18 cellular contexts compared by ENCODE assay signal in genomic region chr9:103991001-103991400, GRCh38.
A peak's percentile ranks its signal among the peaks of the same experiment; 100 is the strongest.
DNase-seq lines count a peak whose midpoint lies in the region; ATAC-seq and TF ChIP-seq lines count a peak whose summit lies in the region.
"Had no signal": no experiment of that assay in that cellular context is flagged by ENCODE, and none has a peak within 500 bp of the region (broad histone marks: within the 10 kb centered on the region; RNA-seq: fewer than 3 reads in every experiment).

No MANE protein-coding gene starts in this region.

- H4K91ac ChIP-seq in H9 (ENCODE audit: insufficient read length, low read depth, low read length), result no peak overlapping the region

- H2BK120ac ChIP-seq in H9 (ENCODE audit: low read depth, low read length, poor library complexity, severe bottlenecking), result no peak overlapping the region

- no peaks in the 10 kb centered on the region for H3K79me2 ChIP-seq in H9 (ENCODE audit: insufficient read depth, low read length)
- no peaks in the 10 kb centered on the region for H3K79me2 ChIP-seq in neural progenitor cell (ENCODE audit: low read depth)

- ATAC-seq in activated T-helper 17 cell treated with anti-CD3 and anti-CD28 coated beads, Interleukin-2, amount 50 U/mL, for 72 hours (replicated peaks), result no peak
- ATAC-seq in HG03520 (IDR thresholded peaks at IDR 0.05; ENCODE audit: unreplicated experiment), result no peak
- ATAC-seq: Right ventricle myocardium inferior had no signal

- no peak overlapping the region for H3K4ac ChIP-seq in H9 (ENCODE audit: low read depth, low read length)

- no peaks in the 10 kb centered on the region for H4K20me1 ChIP-seq in H9 (ENCODE audit: control insufficient read depth, insufficient read depth, insufficient read length)
- H4K20me1 ChIP-seq in neural progenitor cell (ENCODE audit: low read depth), result no peaks in the 10 kb centered on the region

- peak overlapping the region in 1 of 3 experiments; percentile 72; a peak in 2 of 7 replicates for H3K27ac Mint-ChIP-seq in H9
- peak overlapping the region; percentile 71 for H3K27ac Mint-ChIP-seq in activated T-helper 17 cell treated with anti-CD3 and anti-CD28 coated beads, Interleukin-2, amount 50 U/mL, for 72 hours
- no peak overlapping the region for H3K27ac Mint-ChIP-seq in neural progenitor cell

- DNase-seq in NCI-H82 (lab: John Stamatoyannopoulos, UW), result peak; percentile 3
- DNase-seq in NCI-H82 treated with DMSO at 0.1 percent for 48 hours (lab: John Stamatoyannopoulos, UW; ENCODE audit: unreplicated experiment), result no peak
- DNase-seq in H9, result peak; percentile 39
- DNase-seq in neural progenitor cell (ENCODE audit: low spot score), result peak; percentile 20
- no peak for DNase-seq in UCSD-AML1 (lab: John Stamatoyannopoulos, UW; ENCODE audit: unreplicated experiment)
- DNase-seq: DMS53; Karpas-422; NCI-H1092; NCI-H1417 treated with DMSO at 0.1 percent for 48 hours; NCI-H1694 treated with DMSO at 0.1 percent for 48 hours; NCI-H524; NCI-H748 treated with DMSO at 0.1 percent for 48 hours; NK-92 treated with Interleukin-12 subunit alpha and Interleukin-12 subunit beta, amount 100 ng/mL, for 24 hours; PC-9; SJCRH30 had no signal

- H2BK12ac ChIP-seq in H9 (ENCODE audit: insufficient read length, low read depth, low read length), result no peak overlapping the region

- H3K56ac ChIP-seq in H9 (ENCODE audit: insufficient read length, low read depth, low read length), result no peak overlapping the region

- H3K4me2 ChIP-seq in H9 (ENCODE audit: insufficient read depth, insufficient read length, low read length) (no peak overlapping the region), neural progenitor cell (no peak overlapping the region)
- H3K4me2 ChIP-seq: PC-9 had no signal

- peaks cover 18 to 19% of the 10 kb centered on the region in 2 experiments for H3K4me1 Mint-ChIP-seq in H9
- H3K4me1 Mint-ChIP-seq in activated T-helper 17 cell treated with anti-CD3 and anti-CD28 coated beads, Interleukin-2, amount 50 U/mL, for 72 hours, result peaks cover 4% of the 10 kb centered on the region
- H3K4me1 Mint-ChIP-seq in neural progenitor cell, result peaks cover 5% of the 10 kb centered on the region

- no peak overlapping the region for H4K8ac ChIP-seq in H9 (replicated peaks; ENCODE audit: insufficient read length, low read depth, low read length)

- no peak overlapping the region for H3T11ph ChIP-seq in H9 (ENCODE audit: low read length)

- H3K14ac ChIP-seq in H9 (ENCODE audit: insufficient read depth, low read length), result no peak overlapping the region

- no peaks in the 10 kb centered on the region for H3K27me3 ChIP-seq in H9 (ENCODE audit: insufficient read depth, low read length)
- H3K27me3 ChIP-seq in neural progenitor cell, result no peaks in the 10 kb centered on the region
- H3K27me3 ChIP-seq: SJCRH30 had no signal

- H3K4me3 Mint-ChIP-seq in H9, result no peak overlapping the region
- no peak overlapping the region for H3K4me3 Mint-ChIP-seq in activated T-helper 17 cell treated with anti-CD3 and anti-CD28 coated beads, Interleukin-2, amount 50 U/mL, for 72 hours
- H3K4me3 Mint-ChIP-seq in neural progenitor cell, result no peak overlapping the region

- TF ChIP-seq CTCF in H9 (conservative IDR thresholded peaks at IDR 0.05) (no peak), neural progenitor cell (IDR thresholded peaks at IDR 0.05) (no peak)

- H3K9me3 Mint-ChIP-seq in H9 (no peaks in the 10 kb centered on the region), neural progenitor cell (no peaks in the 10 kb centered on the region)
- H3K9me3 Mint-ChIP-seq in activated T-helper 17 cell treated with anti-CD3 and anti-CD28 coated beads, Interleukin-2, amount 50 U/mL, for 72 hours, result no peaks in the 10 kb centered on the region

- H3K9ac ChIP-seq in H9 (ENCODE audit: extremely low read depth, insufficient read length, low read length) (no peak overlapping the region), neural progenitor cell (no peak overlapping the region)

- H3K9me3 ChIP-seq in H9 (ENCODE audit: control insufficient read depth, low read depth, low read length) (no peaks in the 10 kb centered on the region), neural progenitor cell (ENCODE audit: low read depth) (no peaks in the 10 kb centered on the region)

- no peaks in the 10 kb centered on the region for H3K27me3 Mint-ChIP-seq in H9 (ENCODE audit: low read depth)
- H3K27me3 Mint-ChIP-seq in activated T-helper 17 cell treated with anti-CD3 and anti-CD28 coated beads, Interleukin-2, amount 50 U/mL, for 72 hours, result peaks cover 4% of the 10 kb centered on the region
- H3K27me3 Mint-ChIP-seq in neural progenitor cell (ENCODE audit: insufficient read depth, low read depth), result peaks cover 3% of the 10 kb centered on the region

- H3K4me3 ChIP-seq in neural progenitor cell, result no peak overlapping the region
- H3K4me3 ChIP-seq: PC-9, SJCRH30 had no signal

- H3K36me3 Mint-ChIP-seq in H9 (ENCODE audit: insufficient read depth in 1 of 3, low read depth in 3 of 3) (no peaks in the 10 kb centered on the region), neural progenitor cell (no peaks in the 10 kb centered on the region)
- no peaks in the 10 kb centered on the region for H3K36me3 Mint-ChIP-seq in activated T-helper 17 cell treated with anti-CD3 and anti-CD28 coated beads, Interleukin-2, amount 50 U/mL, for 72 hours (ENCODE audit: low read depth)

- WGBS in H9 (ENCODE audit: extremely low coverage, insufficient read length, low lambda C conversion rate), result no CpG with 5 or more reads among the region's 2 CpGs

- H2BK5ac ChIP-seq in H9 (ENCODE audit: insufficient read length, low read length), result no peak overlapping the region

- H3K4me1 ChIP-seq in H9 (ENCODE audit: insufficient read depth, low read length), result peaks cover 4% of the 10 kb centered on the region
- peaks cover 7% of the 10 kb centered on the region for H3K4me1 ChIP-seq in neural progenitor cell
- H3K4me1 ChIP-seq: SJCRH30 had no signal

- H3K23me2 ChIP-seq in H9 (ENCODE audit: insufficient read length, low read depth, low read length, poor library complexity, severe bottlenecking), result no peaks in the 10 kb centered on the region

- no peaks in the 10 kb centered on the region for H3F3A ChIP-seq in neural progenitor cell (ENCODE audit: low read depth)

- no peak overlapping the region for H2AK5ac ChIP-seq in H9 (ENCODE audit: insufficient read length, low read length)

- no peak overlapping the region for H2AFZ ChIP-seq in H9 (ENCODE audit: low read length)
- H2AFZ ChIP-seq in neural progenitor cell (replicated peaks), result no peak overlapping the region
- H2AFZ ChIP-seq: PC-9 had no signal

- H3K36me3 ChIP-seq in neural progenitor cell, result no peaks in the 10 kb centered on the region
- H3K36me3 ChIP-seq: SJCRH30 had no signal

- no peaks in the 10 kb centered on the region for H3K79me1 ChIP-seq in H9 (ENCODE audit: insufficient read depth, low read depth, low read length, poor library complexity, severe bottlenecking)

- H3K27ac ChIP-seq in H9 (ENCODE audit: insufficient read length, low read depth, low read length) (no peak overlapping the region), neural progenitor cell (no peak overlapping the region)
- H3K27ac ChIP-seq: PC-9, SJCRH30 had no signal

- no peak overlapping the region for H3K18ac ChIP-seq in H9 (ENCODE audit: insufficient read length, low read depth, low read length)

- no peak overlapping the region for H2BK20ac ChIP-seq in H9 (ENCODE audit: low read depth, low read length, poor library complexity, severe bottlenecking)

- H3K23ac ChIP-seq in H9 (ENCODE audit: insufficient read length, low read depth, low read length), result no peak overlapping the region

- H2BK15ac ChIP-seq in H9 (ENCODE audit: low read depth, low read length), result no peak overlapping the region

- H4K5ac ChIP-seq in H9 (ENCODE audit: insufficient read length, low read depth, low read length), result no peak overlapping the region

Comparison
In these comparisons a context has a peak if more than half of its experiments do, and no peak if none do; other contexts are left out.
1. DNase-seq: peak in NCI-H82 (single experiment), H9 (single experiment) and neural progenitor cell (single experiment); none in NCI-H82 treated with DMSO at 0.1 percent for 48 hours (single experiment) and UCSD-AML1 (single experiment).